Comparison of ENCODE assay signal across 19 cellular contexts in the genomic region with DNA sequence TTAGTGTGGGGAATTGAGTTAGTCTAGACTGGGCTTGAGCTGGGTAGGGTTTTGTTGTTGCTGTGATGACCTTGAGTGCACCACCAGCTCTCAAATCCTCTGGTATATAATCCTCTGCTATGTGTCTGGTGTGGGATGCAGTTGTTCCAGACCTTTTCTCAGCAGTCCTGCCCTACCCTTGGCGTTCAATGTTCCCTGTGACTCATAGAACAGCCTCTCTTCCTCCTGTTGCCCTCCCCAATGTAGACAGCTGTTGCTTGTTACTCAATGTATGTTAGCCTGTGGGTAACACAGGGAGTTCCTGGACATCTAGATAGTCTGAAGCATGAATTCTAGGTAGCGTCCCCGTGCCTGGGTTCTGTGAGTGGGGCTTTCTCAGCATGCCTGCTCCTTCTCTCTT. TPM values are rescaled to one million over a fixed set of nuclear protein-coding genes. Genes with fewer than 3 reads are reported as not detected.
DNase-seq lines count a peak whose midpoint lies in the region; ATAC-seq and TF ChIP-seq lines count a peak whose summit lies in the region.
"Had no signal": no experiment of that assay in that cellular context is flagged by ENCODE, and none has a peak within 500 bp of the region (broad histone marks: within the 10 kb centered on the region; RNA-seq: fewer than 3 reads in every experiment).

No MANE protein-coding gene starts in this region.

- H3K4me1 Mint-ChIP-seq in stimulated activated naive CD8-positive, alpha-beta T cell treated with anti-CD3 and anti-CD28 coated beads, Interleukin-15, amount 100 ng/mL, for 72 hours: no peaks in the 10 kb centered on the region

- ATAC-seq in stimulated activated naive CD8-positive, alpha-beta T cell treated with anti-CD3 and anti-CD28 coated beads, Interleukin-15, amount 100 ng/mL, for 72 hours: no peak
- ATAC-seq: activated CD8-positive, alpha-beta T cell treated with anti-CD3 and anti-CD28 coated beads for 36 hours; upper lobe of right lung had no signal

- no peaks in the 10 kb centered on the region for H3K4me1 ChIP-seq in HEK293 (ENCODE audit: control insufficient read depth, insufficient read depth, low read length)
- H3K4me1 ChIP-seq: esophagus muscularis mucosa, left ventricle myocardium inferior, upper lobe of right lung had no signal

- no peak overlapping the region for H3K4me3 Mint-ChIP-seq in stimulated activated naive CD8-positive, alpha-beta T cell treated with anti-CD3 and anti-CD28 coated beads, Interleukin-15, amount 100 ng/mL, for 72 hours
- H3K4me3 Mint-ChIP-seq: activated CD8-positive, alpha-beta T cell treated with anti-CD3 and anti-CD28 coated beads for 36 hours had no signal

- H3K36me3 ChIP-seq in HEK293 (ENCODE audit: control insufficient read depth in 2 of 2, insufficient read depth in 1 of 2, low read length in 2 of 2): no peaks in the 10 kb centered on the region
- H3K36me3 ChIP-seq: esophagus muscularis mucosa, left ventricle myocardium inferior, upper lobe of right lung had no signal

- no peak for TF ChIP-seq CTCF in AG04449 (IDR thresholded peaks at IDR 0.05; ENCODE audit: insufficient read depth, low read length, missing control alignments)
- no peak for TF ChIP-seq CTCF in HEK293 (tag by site-specific recombination; IDR thresholded peaks at IDR 0.05)
- no peak for TF ChIP-seq CTCF in fibroblast of the aortic adventitia (IDR thresholded peaks at IDR 0.05; ENCODE audit: insufficient read depth, low read length)

- H3K27ac Mint-ChIP-seq in stimulated activated naive CD8-positive, alpha-beta T cell treated with anti-CD3 and anti-CD28 coated beads, Interleukin-15, amount 100 ng/mL, for 72 hours: no peak overlapping the region
- H3K27ac Mint-ChIP-seq: activated CD8-positive, alpha-beta T cell treated with anti-CD3 and anti-CD28 coated beads for 36 hours; activated T-helper 2 cell treated with anti-CD3 and anti-CD28 coated beads, Interferon-gamma antibody, Interleukin-2, Interleukin-4, amounts not matched to agents 10 μg/mL and 5 μg/mL and 100 μg/mL, durations not matched to agents 14 hours and 24 hours and 36 hours had no signal

- POLR2A ChIA-PET in AG04449 (lab: Yijun Ruan, JAX) (no interaction called here), HEK293 (lab: Yijun Ruan, JAX) (no interaction called here)

- H3K27ac ChIP-seq in HEK293 (ENCODE audit: extremely low read depth, low read depth, low read length): no peak overlapping the region
- H3K27ac ChIP-seq: coronary artery, esophagus muscularis mucosa, left ventricle myocardium inferior, upper lobe of right lung, VCaP had no signal

- peaks cover 0 to 7% of the 10 kb centered on the region in 2 donors for H3K9me3 Mint-ChIP-seq in stimulated activated naive CD8-positive, alpha-beta T cell treated with anti-CD3 and anti-CD28 coated beads, Interleukin-15, amount 100 ng/mL, for 72 hours
- H3K9me3 Mint-ChIP-seq: activated T-helper 2 cell treated with anti-CD3 and anti-CD28 coated beads, Interferon-gamma antibody, Interleukin-2, Interleukin-4, amounts not matched to agents 10 μg/mL and 5 μg/mL and 100 μg/mL, durations not matched to agents 14 hours and 24 hours and 36 hours had no signal

- DNase-seq in AG04449 (ENCODE audit: low read depth, low spot score) (peak; percentile 21), amniotic epithelial cell (ENCODE audit: low read depth) (peak; percentile 96), fibroblast of the aortic adventitia (ENCODE audit: low read depth) (peak; percentile 55), CD1c-positive myeloid dendritic cell (ENCODE audit: extremely low spot score) (no peak), NCI-H2227 treated with DMSO at 0.1 percent for 48 hours (lab: John Stamatoyannopoulos, UW) (no peak), UCSD-AML1 (lab: John Stamatoyannopoulos, UW; ENCODE audit: unreplicated experiment) (no peak)
- no peak for DNase-seq in stimulated activated naive CD8-positive, alpha-beta T cell treated with anti-CD3 and anti-CD28 coated beads, Interleukin-15, amount 100 ng/mL, for 72 hours
- DNase-seq: activated CD8-positive, alpha-beta T cell treated with anti-CD3 and anti-CD28 coated beads for 36 hours; anterior cingulate cortex; COR-L47; left ventricle myocardium inferior; NCI-H2081; stimulated activated naive CD4-positive, alpha-beta T cell; upper lobe of right lung had no signal

- H3K27me3 Mint-ChIP-seq in stimulated activated naive CD8-positive, alpha-beta T cell treated with anti-CD3 and anti-CD28 coated beads, Interleukin-15, amount 100 ng/mL, for 72 hours: peaks cover 7% of the 10 kb centered on the region

- CTCF ChIA-PET in AG04449 (lab: Yijun Ruan, JAX): no interaction called here
- CTCF ChIA-PET in HEK293 (lab: Yijun Ruan, JAX): interaction anchor here (0.7 kb wide), 1 partner anchor 873 kb away, joined by 7 read pairs; no protein-coding TSS in a partner anchor

- no peaks in the 10 kb centered on the region for H3K9me3 ChIP-seq in HEK293 (ENCODE audit: control insufficient read depth, insufficient read depth, low read depth, low read length)
- H3K9me3 ChIP-seq: upper lobe of right lung had no signal

- no peak overlapping the region for H3K4me3 ChIP-seq in AG04449 (ENCODE audit: low read depth, low read length)
- no peak overlapping the region for H3K4me3 ChIP-seq in HEK293 (ENCODE audit: low read depth, low read length)
- H3K4me3 ChIP-seq in fibroblast of the aortic adventitia (ENCODE audit: low read depth, low read length): no peak overlapping the region
- H3K4me3 ChIP-seq: coronary artery, esophagus muscularis mucosa, left ventricle myocardium inferior, upper lobe of right lung had no signal

TF ChIP-seq in HEK293, 187 proteins besides CTCF, POLR2A, EP300 and RAD21:
- TF ChIP-seq SCRT2 (tag by site-specific recombination; IDR thresholded peaks at IDR 0.05) (peak; percentile 52; the same call in 1 of the 2 replicates), ZNF600 (tag by site-specific recombination; IDR thresholded peaks at IDR 0.05) (no peak)

RNA-seq across cellular contexts. Expression of a gene that starts 19.8 kb away (rescaled TPM):
- total RNA-seq in fibroblast of the aortic adventitia (ENCODE audit: low replicate concordance): 0.99 TPM in 1 of 2 replicates, not detected in the other
- total RNA-seq: left ventricle myocardium inferior, upper lobe of right lung had no signal

RNA-seq across cellular contexts. Expression of a gene that starts 25.1 kb away (rescaled TPM):
- not detected in 2 replicates for total RNA-seq in fibroblast of the aortic adventitia (ENCODE audit: low replicate concordance)
- total RNA-seq: activated T-helper 2 cell treated with anti-CD3 and anti-CD28 coated beads, Interferon-gamma antibody, Interleukin-2, Interleukin-4, amounts not matched to agents 10 μg/mL and 5 μg/mL and 100 μg/mL, durations not matched to agents 14 hours and 24 hours and 36 hours; left ventricle myocardium inferior had no signal

RNA-seq across cellular contexts. Expression of a gene that starts 28.4 kb away (rescaled TPM):
- total RNA-seq in fibroblast of the aortic adventitia (ENCODE audit: low replicate concordance): 10.7 and 11.4 TPM in 2 replicates

Comparison
In these comparisons a context has a peak if more than half of its experiments do, and no peak if none do; other contexts are left out.
1. DNase-seq: peak in AG04449 (single experiment), amniotic epithelial cell (single experiment) and fibroblast of the aortic adventitia (single experiment); none in CD1c-positive myeloid dendritic cell (single experiment), NCI-H2227 treated with DMSO at 0.1 percent for 48 hours (single experiment), stimulated activated naive CD8-positive, alpha-beta T cell treated with anti-CD3 and anti-CD28 coated beads, Interleukin-15, amount 100 ng/mL, for 72 hours (0 of 2) and UCSD-AML1 (single experiment).